1 cellular context compared by ENCODE assay signal in the genomic region with DNA sequence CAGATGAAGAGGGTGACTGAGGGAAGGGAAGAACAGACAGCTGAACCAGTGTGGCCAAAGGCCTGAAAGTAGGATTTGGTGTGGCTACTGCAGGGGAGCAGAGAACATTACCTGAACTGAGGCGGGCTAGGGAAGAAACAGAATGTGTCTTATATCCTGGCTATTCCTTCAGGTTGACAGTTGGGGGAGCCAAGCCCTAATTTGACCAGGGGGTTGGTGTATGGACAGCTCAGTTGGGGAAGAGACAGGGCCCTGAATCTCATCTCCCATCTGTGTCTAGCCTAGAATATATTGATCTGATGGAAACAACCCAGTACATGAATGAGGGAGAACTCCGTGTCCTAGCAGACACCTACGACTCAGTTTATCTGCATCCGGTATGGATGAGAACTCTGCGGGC.
A peak's percentile ranks its signal among the peaks of the same experiment; 100 is the strongest.
TF ChIP-seq lines count a peak whose summit lies in the region.

No MANE protein-coding gene starts in this region.

TF ChIP-seq in HepG2, 621 proteins besides CTCF, POLR2A, EP300 and RAD21:
- TF ChIP-seq STAG1 (CRISPR knock-in tag; IDR thresholded peaks at IDR 0.05): peak; percentile 28
- TF ChIP-seq TBL1XR1 (IDR thresholded peaks at IDR 0.05; ENCODE audit: borderline replicate concordance, low read length, partially characterized antibody): no peak
- TF ChIP-seq THRA (CRISPR knock-in tag; IDR thresholded peaks at IDR 0.05; ENCODE audit: borderline replicate concordance): no peak
